In the genomic region with DNA sequence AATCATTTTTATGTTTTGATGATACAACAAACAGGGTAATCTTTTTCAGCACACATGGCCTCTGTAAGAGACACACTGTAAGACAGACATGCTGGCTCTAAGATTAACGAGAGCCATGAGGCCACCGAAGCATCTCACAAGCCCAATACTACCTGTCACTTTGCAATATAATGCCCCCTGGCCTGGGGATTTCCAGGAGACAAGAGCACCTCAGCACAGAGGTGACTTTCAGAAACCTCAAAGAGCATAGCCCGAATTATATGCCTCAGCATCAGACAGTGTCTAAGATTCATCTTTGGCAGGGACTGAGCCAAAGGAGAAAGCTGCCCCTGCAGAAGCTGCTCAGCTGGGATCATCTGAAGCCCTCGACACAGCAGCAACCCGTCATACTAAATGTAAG, we compare ENCODE assay signal across 18 cellular contexts. TPM values are rescaled to one million over a fixed set of nuclear protein-coding genes. Genes with fewer than 3 reads are reported as not detected.
DNase-seq lines count a peak whose midpoint lies in the region; ATAC-seq and TF ChIP-seq lines count a peak whose summit lies in the region.
"Had no signal": no experiment of that assay in that cellular context is flagged by ENCODE, and none has a peak within 500 bp of the region (broad histone marks: within the 10 kb centered on the region; RNA-seq: fewer than 3 reads in every experiment).

No MANE protein-coding gene starts in this region.

- no peaks in the 10 kb centered on the region for H3K9me3 ChIP-seq in CD8-positive, alpha-beta memory T cell (ENCODE audit: low read length)
- H3K9me3 ChIP-seq: ascending aorta, MG63, right atrium auricular region, vagina had no signal

- no peak overlapping the region for H3K27ac ChIP-seq in CD8-positive, alpha-beta memory T cell (ENCODE audit: low read depth, low read length)
- H3K27ac ChIP-seq: ascending aorta, right atrium auricular region, SK-N-MC, vagina had no signal

- CTCF ChIA-PET in activated CD4-positive, alpha-beta T cell treated with anti-CD3 and anti-CD28 coated beads, Interleukin-2, amount 10 ng/mL, durations not matched to agents 7 days and 5 days (lab: Charles Lee), result interaction anchor here (1.6 kb wide), 1 partner anchor 15 kb away, joined by 4 read pairs; no protein-coding TSS in a partner anchor
- CTCF ChIA-PET in CD8-positive, alpha-beta memory T cell (lab: Charles Lee), result no interaction called here
- CTCF ChIA-PET in activated CD8-positive, alpha-beta T cell treated with anti-CD3 and anti-CD28 coated beads for 36 hours (lab: Charles Lee), result interaction anchor here (1.0 kb wide), 1 partner anchor 321 kb away, joined by 3 read pairs; no protein-coding TSS in a partner anchor

- H3K4me1 ChIP-seq in CD8-positive, alpha-beta memory T cell (ENCODE audit: insufficient read depth, low read length), result peaks cover 24% of the 10 kb centered on the region
- H3K4me1 ChIP-seq: ascending aorta, right atrium auricular region, vagina had no signal

- POLR2A ChIA-PET in activated CD4-positive, alpha-beta T cell treated with anti-CD3 and anti-CD28 coated beads, Interleukin-2, amount 10 ng/mL, durations not matched to agents 7 days and 5 days (lab: Charles Lee), result no interaction called here
- POLR2A ChIA-PET in CD8-positive, alpha-beta memory T cell (lab: Charles Lee), result no interaction called here
- POLR2A ChIA-PET in activated CD8-positive, alpha-beta T cell treated with anti-CD3 and anti-CD28 coated beads for 36 hours (lab: Charles Lee), result no interaction called here

- H3K4me3 Mint-ChIP-seq in activated CD4-positive, alpha-beta T cell treated with anti-CD3 and anti-CD28 coated beads, Interleukin-2, amount 10 ng/mL, durations not matched to agents 7 days and 5 days, result no peak overlapping the region
- peak overlapping the region in 4 of 7 donors; percentile 16 to 37 (median 22) for H3K4me3 Mint-ChIP-seq in CD8-positive, alpha-beta memory T cell
- H3K4me3 Mint-ChIP-seq in activated CD8-positive, alpha-beta T cell treated with anti-CD3 and anti-CD28 coated beads for 36 hours, result no peak overlapping the region
- H3K4me3 Mint-ChIP-seq in immature natural killer cell, result peak overlapping the region in 1 of 5 donors; percentile 1

- peaks cover 2% of the 10 kb centered on the region for H3K9me3 Mint-ChIP-seq in activated CD4-positive, alpha-beta T cell treated with anti-CD3 and anti-CD28 coated beads, Interleukin-2, amount 10 ng/mL, durations not matched to agents 7 days and 5 days
- H3K9me3 Mint-ChIP-seq in CD8-positive, alpha-beta memory T cell, result no peaks in the 10 kb centered on the region
- no peaks in the 10 kb centered on the region for H3K9me3 Mint-ChIP-seq in activated CD8-positive, alpha-beta T cell treated with anti-CD3 and anti-CD28 coated beads for 36 hours
- no peaks in the 10 kb centered on the region for H3K9me3 Mint-ChIP-seq in immature natural killer cell

- peaks cover 75% of the 10 kb centered on the region for H3K4me1 Mint-ChIP-seq in activated CD4-positive, alpha-beta T cell treated with anti-CD3 and anti-CD28 coated beads, Interleukin-2, amount 10 ng/mL, durations not matched to agents 7 days and 5 days
- H3K4me1 Mint-ChIP-seq in CD8-positive, alpha-beta memory T cell, result peaks cover 42 to 63% (median 53%) of the 10 kb centered on the region in 3 donors
- H3K4me1 Mint-ChIP-seq in activated CD8-positive, alpha-beta T cell treated with anti-CD3 and anti-CD28 coated beads for 36 hours (ENCODE audit: low read depth), result peaks cover 64% of the 10 kb centered on the region
- peaks cover 37 to 47% of the 10 kb centered on the region in 2 donors for H3K4me1 Mint-ChIP-seq in immature natural killer cell

- ATAC-seq in activated CD8-positive, alpha-beta T cell treated with anti-CD3 and anti-CD28 coated beads for 36 hours, result no peak
- ATAC-seq in GM21723 (IDR thresholded peaks at IDR 0.05; ENCODE audit: unreplicated experiment) (no peak), HG03469 (IDR thresholded peaks at IDR 0.05; ENCODE audit: unreplicated experiment) (no peak), HG03097 (IDR thresholded peaks at IDR 0.05; ENCODE audit: low FRiP score, unreplicated experiment) (no peak)

- H3K36me3 Mint-ChIP-seq in activated CD4-positive, alpha-beta T cell treated with anti-CD3 and anti-CD28 coated beads, Interleukin-2, amount 10 ng/mL, durations not matched to agents 7 days and 5 days (ENCODE audit: low read depth), result no peaks in the 10 kb centered on the region
- peaks cover 0 to 2% (median 0%) of the 10 kb centered on the region in 3 donors for H3K36me3 Mint-ChIP-seq in CD8-positive, alpha-beta memory T cell
- H3K36me3 Mint-ChIP-seq in activated CD8-positive, alpha-beta T cell treated with anti-CD3 and anti-CD28 coated beads for 36 hours (ENCODE audit: low read depth), result no peaks in the 10 kb centered on the region
- H3K36me3 Mint-ChIP-seq in immature natural killer cell, result no peaks in the 10 kb centered on the region

- no peak for DNase-seq in activated CD4-positive, alpha-beta T cell treated with anti-CD3 and anti-CD28 coated beads, Interleukin-2, amount 10 ng/mL, durations not matched to agents 7 days and 5 days
- no peak for DNase-seq in activated CD4-positive, alpha-beta T cell treated with anti-CD3 and anti-CD28 coated beads for 48 hours
- peak in 1 of 5 donors; percentile 12 for DNase-seq in CD8-positive, alpha-beta memory T cell
- peak; percentile 32 for DNase-seq in activated CD8-positive, alpha-beta T cell treated with anti-CD3 and anti-CD28 coated beads for 36 hours
- DNase-seq in immature natural killer cell, result no peak
- DNase-seq: EL, MG63, NCI-H187, NCI-H510A treated with DMSO at 0.1 percent for 48 hours, OCI-M1 had no signal

- TF ChIP-seq CTCF in activated CD8-positive, alpha-beta T cell treated with anti-CD3 and anti-CD28 coated beads for 36 hours (IDR thresholded peaks at IDR 0.05), result no peak

- H3K27me3 ChIP-seq in CD8-positive, alpha-beta memory T cell (ENCODE audit: insufficient read depth, low read length, poor library complexity, severe bottlenecking), result no peaks in the 10 kb centered on the region
- H3K27me3 ChIP-seq: ascending aorta, MG63, right atrium auricular region, vagina had no signal

- no peaks in the 10 kb centered on the region for H3K27me3 Mint-ChIP-seq in activated CD4-positive, alpha-beta T cell treated with anti-CD3 and anti-CD28 coated beads, Interleukin-2, amount 10 ng/mL, durations not matched to agents 7 days and 5 days
- H3K27me3 Mint-ChIP-seq in CD8-positive, alpha-beta memory T cell, result peaks cover 0 to 4% of the 10 kb centered on the region in 2 donors
- H3K27me3 Mint-ChIP-seq in activated CD8-positive, alpha-beta T cell treated with anti-CD3 and anti-CD28 coated beads for 36 hours, result no peaks in the 10 kb centered on the region
- peaks cover 3 to 6% (median 6%) of the 10 kb centered on the region in 3 donors for H3K27me3 Mint-ChIP-seq in immature natural killer cell (ENCODE audit: low read depth in 3 of 3)

- H3K4me3 ChIP-seq in CD8-positive, alpha-beta memory T cell (ENCODE audit: low read length), result no peak overlapping the region
- H3K4me3 ChIP-seq: ascending aorta, MG63, right atrium auricular region, SK-N-MC, vagina had no signal

- intact Hi-C loops in activated CD8-positive, alpha-beta T cell treated with anti-CD3 and anti-CD28 coated beads for 36 hours (cut with micrococcal nuclease), result no loop called here

- H3K36me3 ChIP-seq in CD8-positive, alpha-beta memory T cell (ENCODE audit: insufficient read depth, low read length), result no peaks in the 10 kb centered on the region
- H3K36me3 ChIP-seq: ascending aorta, MG63, right atrium auricular region, vagina had no signal

- peak overlapping the region; percentile 93 for H3K27ac Mint-ChIP-seq in activated CD4-positive, alpha-beta T cell treated with anti-CD3 and anti-CD28 coated beads, Interleukin-2, amount 10 ng/mL, durations not matched to agents 7 days and 5 days
- H3K27ac Mint-ChIP-seq in CD8-positive, alpha-beta memory T cell, result peak overlapping the region; percentile 82 to 99 (median 95)
- peak overlapping the region; percentile 86 for H3K27ac Mint-ChIP-seq in activated CD8-positive, alpha-beta T cell treated with anti-CD3 and anti-CD28 coated beads for 36 hours
- H3K27ac Mint-ChIP-seq in immature natural killer cell, result peak overlapping the region; percentile 84 to 96 (median 90)

RNA-seq across cellular contexts. Expression of a gene that starts 44.2 kb away (rescaled TPM):
- not detected for total RNA-seq in activated CD4-positive, alpha-beta T cell treated with anti-CD3 and anti-CD28 coated beads, Interleukin-2, amount 10 ng/mL, durations not matched to agents 7 days and 5 days
- total RNA-seq in CD8-positive, alpha-beta memory T cell, result not detected
- polyA plus RNA-seq in CD8-positive, alpha-beta memory T cell, result 0.05 TPM
- not detected for total RNA-seq in activated CD8-positive, alpha-beta T cell treated with anti-CD3 and anti-CD28 coated beads for 36 hours
- polyA plus RNA-seq in immature natural killer cell, result under 1 TPM in 2 of 3 donors, not detected in 1; 0.16 to 0.74 TPM
- total RNA-seq: A673, ascending aorta, right atrium auricular region, vagina had no signal

RNA-seq across cellular contexts. Expression of a gene that starts 44.4 kb away (rescaled TPM):
- not detected for total RNA-seq in activated CD4-positive, alpha-beta T cell treated with anti-CD3 and anti-CD28 coated beads, Interleukin-2, amount 10 ng/mL, durations not matched to agents 7 days and 5 days
- total RNA-seq in CD8-positive, alpha-beta memory T cell, result not detected
- polyA plus RNA-seq in CD8-positive, alpha-beta memory T cell, result not detected
- not detected for total RNA-seq in activated CD8-positive, alpha-beta T cell treated with anti-CD3 and anti-CD28 coated beads for 36 hours
- not detected for polyA plus RNA-seq in immature natural killer cell
- total RNA-seq: A673, ascending aorta, right atrium auricular region had no signal

RNA-seq across cellular contexts. Expression of a gene that starts 52.4 kb away (rescaled TPM):
- total RNA-seq in activated CD4-positive, alpha-beta T cell treated with anti-CD3 and anti-CD28 coated beads, Interleukin-2, amount 10 ng/mL, durations not matched to agents 7 days and 5 days, result 1 to 10 TPM; 1.3 to 2.3 TPM
- not detected for total RNA-seq in CD8-positive, alpha-beta memory T cell
- polyA plus RNA-seq in CD8-positive, alpha-beta memory T cell, result not detected
- total RNA-seq in activated CD8-positive, alpha-beta T cell treated with anti-CD3 and anti-CD28 coated beads for 36 hours, result under 1 TPM in 1 of 2 experiments, not detected in 1; 0.78 TPM
- polyA plus RNA-seq in immature natural killer cell, result under 1 TPM in 2 of 3 donors, not detected in 1; 0.64 to 0.74 TPM
- total RNA-seq: A673, ascending aorta, right atrium auricular region, vagina had no signal

Comparison
In these comparisons a context has a peak if more than half of its experiments do, and no peak if none do; other contexts are left out.
1. H3K4me3 Mint-ChIP-seq: peak in CD8-positive, alpha-beta memory T cell (4 of 7); none in activated CD4-positive, alpha-beta T cell treated with anti-CD3 and anti-CD28 coated beads, Interleukin-2, amount 10 ng/mL, durations not matched to agents 7 days and 5 days (single experiment) and activated CD8-positive, alpha-beta T cell treated with anti-CD3 and anti-CD28 coated beads for 36 hours (single experiment).
2. Peak in every context shown above with its lines, with median percentiles within 50 percentile points of each other: H3K27ac Mint-ChIP-seq.